ENCODE assay signal across 29 cellular contexts in genomic region chr18:41237317-41237716, GRCh38.
"Had no signal": no experiment of that assay in that cellular context is flagged by ENCODE, and none has a peak within 500 bp of the region (broad histone marks: within the 10 kb centered on the region; RNA-seq: fewer than 3 reads in every experiment).

No MANE protein-coding gene starts in this region.

- H3K27ac ChIP-seq: stomach, suprapubic skin, testis, thoracic aorta, thyroid gland, tibial artery, tibial nerve, transverse colon, upper lobe of left lung, upper lobe of right lung, uterus, vagina had no signal

- H3K9me3 ChIP-seq: suprapubic skin, testis, thoracic aorta, thyroid gland, tibial artery, transverse colon, upper lobe of left lung, upper lobe of right lung, uterus, vagina had no signal

- H3K36me3 Mint-ChIP-seq: stimulated activated effector memory CD8-positive, alpha-beta T cell treated with anti-CD3 and anti-CD28 coated beads, Interleukin-12 subunit alpha, Interleukin-12 subunit beta, amount 100 ng/mL, for 72 hours; stimulated activated memory B cell treated with anti-CD40 and anti-IgM and Interleukin-4, amounts not matched to agents 10 μg/mL and 1 μg/mL and 100 μg/mL, for 72 hours; stimulated activated naive B cell treated with anti-CD40 and anti-IgM and Interleukin-4, amounts not matched to agents 10 μg/mL and 1 μg/mL and 100 μg/mL, for 72 hours; type B pancreatic cell had no signal

- DNase-seq: stimulated activated CD4-positive, alpha-beta T cell treated with anti-CD3 and anti-CD28 coated beads, Interleukin-2, amount 100 ng/mL, for 48 hours; stimulated activated CD4-positive, alpha-beta T cell treated with anti-CD3 and anti-CD28 coated beads, Interleukin-4, amount 100 ng/mL, for 1 hour; stimulated activated CD4-positive, alpha-beta T cell treated with anti-CD3 and anti-CD28 coated beads, Interleukin-4, amount 100 ng/mL, for 24 hours; stimulated activated CD4-positive, alpha-beta T cell treated with anti-CD3 and anti-CD28 coated beads, Interleukin-4, amount 100 ng/mL, for 4 hours; stimulated activated CD8-positive, alpha-beta memory T cell treated with anti-CD3 and anti-CD28 coated beads, Interleukin-4, amount 100 ng/mL, for 48 hours; stimulated activated naive B cell treated with anti-CD40 and anti-IgM and Interleukin-4, amounts not matched to agents 10 μg/mL and 1 μg/mL and 100 μg/mL, for 72 hours; stimulated activated naive CD4-positive, alpha-beta T cell; stimulated activated naive CD4-positive, alpha-beta T cell treated with Interleukin-2 at 50 U/mL for 16 hours; stimulated activated naive CD8-positive, alpha-beta T cell treated with anti-CD3 and anti-CD28 coated beads, Interleukin-15, amount 100 ng/mL, for 72 hours; stimulated activated naive CD8-positive, alpha-beta T cell treated with anti-CD3 and anti-CD28 coated beads, Interleukin-15, Interleukin-2, amounts not matched to agents 100 U/mL and 50 U/mL, for 24 hours; stomach; substantia nigra; testis; thyroid gland; tibial artery; transverse colon; trophoblast cell; upper lobe of left lung; upper lobe of right lung; uterus had no signal

- H3K27me3 Mint-ChIP-seq: stimulated activated memory B cell treated with anti-CD40 and anti-IgM and Interleukin-4, amounts not matched to agents 10 μg/mL and 1 μg/mL and 100 μg/mL, for 72 hours; stimulated activated naive B cell treated with anti-CD40 and anti-IgM and Interleukin-4, amounts not matched to agents 10 μg/mL and 1 μg/mL and 100 μg/mL, for 72 hours; stimulated activated naive CD8-positive, alpha-beta T cell treated with anti-CD3 and anti-CD28 coated beads, Interleukin-15, amount 100 ng/mL, for 72 hours; stimulated activated naive CD8-positive, alpha-beta T cell treated with anti-CD3 and anti-CD28 coated beads, Interleukin-15, Interleukin-2, amounts not matched to agents 100 ng/mL and 50 ng/mL, for 24 hours; type B pancreatic cell had no signal

- FAIRE-seq: urothelium cell line had no signal

- H3K27me3 ChIP-seq: stomach, suprapubic skin, testis, thyroid gland, tibial artery, tibial nerve, transverse colon, upper lobe of left lung, upper lobe of right lung, uterus, vagina had no signal

- H3K9me3 Mint-ChIP-seq: type B pancreatic cell had no signal

- H3K27ac Mint-ChIP-seq: stimulated activated effector memory CD8-positive, alpha-beta T cell treated with anti-CD3 and anti-CD28 coated beads, Interleukin-12 subunit alpha, Interleukin-12 subunit beta, amount 100 ng/mL, for 72 hours; stimulated activated memory B cell treated with anti-CD40 and anti-IgM and Interleukin-4, amounts not matched to agents 10 μg/mL and 1 μg/mL and 100 μg/mL, for 72 hours; stimulated activated naive B cell treated with anti-CD40 and anti-IgM and Interleukin-4, amounts not matched to agents 10 μg/mL and 1 μg/mL and 100 μg/mL, for 72 hours; stimulated activated naive CD8-positive, alpha-beta T cell treated with anti-CD3 and anti-CD28 coated beads, Interleukin-15, amount 100 ng/mL, for 72 hours; stimulated activated naive CD8-positive, alpha-beta T cell treated with anti-CD3 and anti-CD28 coated beads, Interleukin-15, Interleukin-2, amounts not matched to agents 100 ng/mL and 50 ng/mL, for 24 hours; type B pancreatic cell had no signal

- ATAC-seq: stimulated activated effector memory CD8-positive, alpha-beta T cell treated with anti-CD3 and anti-CD28 coated beads, Interleukin-12 subunit alpha, Interleukin-12 subunit beta, amount 100 ng/mL, for 72 hours; stimulated activated memory B cell treated with anti-CD40 and anti-IgM and Interleukin-4, amounts not matched to agents 10 μg/mL and 1 μg/mL and 100 μg/mL, for 72 hours; stimulated activated naive B cell treated with anti-CD40 and anti-IgM and Interleukin-4, amounts not matched to agents 10 μg/mL and 1 μg/mL and 100 μg/mL, for 72 hours; stimulated activated naive CD8-positive, alpha-beta T cell treated with anti-CD3 and anti-CD28 coated beads, Interleukin-15, amount 100 ng/mL, for 72 hours; stimulated activated naive CD8-positive, alpha-beta T cell treated with anti-CD3 and anti-CD28 coated beads, Interleukin-15, Interleukin-2, amounts not matched to agents 100 U/mL and 50 U/mL, for 24 hours; upper lobe of right lung had no signal

- H3K4me1 ChIP-seq: stomach, suprapubic skin, testis, thyroid gland, tibial artery, tibial nerve, transverse colon, upper lobe of left lung, upper lobe of right lung, uterus, vagina had no signal

- H3K4me3 ChIP-seq: stomach, suprapubic skin, testis, thoracic aorta, thyroid gland, tibial artery, tibial nerve, transverse colon, upper lobe of left lung, upper lobe of right lung, uterus, vagina had no signal

- H3K36me3 ChIP-seq: stomach, suprapubic skin, thoracic aorta, thyroid gland, tibial artery, tibial nerve, transverse colon, upper lobe of left lung, upper lobe of right lung, uterus, vagina had no signal

- H3K4me3 Mint-ChIP-seq: stimulated activated effector memory CD8-positive, alpha-beta T cell treated with anti-CD3 and anti-CD28 coated beads, Interleukin-12 subunit alpha, Interleukin-12 subunit beta, amount 100 ng/mL, for 72 hours; stimulated activated memory B cell treated with anti-CD40 and anti-IgM and Interleukin-4, amounts not matched to agents 10 μg/mL and 1 μg/mL and 100 μg/mL, for 72 hours; stimulated activated naive B cell treated with anti-CD40 and anti-IgM and Interleukin-4, amounts not matched to agents 10 μg/mL and 1 μg/mL and 100 μg/mL, for 72 hours; stimulated activated naive CD8-positive, alpha-beta T cell treated with anti-CD3 and anti-CD28 coated beads, Interleukin-15, amount 100 ng/mL, for 72 hours; stimulated activated naive CD8-positive, alpha-beta T cell treated with anti-CD3 and anti-CD28 coated beads, Interleukin-15, Interleukin-2, amounts not matched to agents 100 ng/mL and 50 ng/mL, for 24 hours; type B pancreatic cell had no signal

- H3K4me1 Mint-ChIP-seq: stimulated activated effector memory CD8-positive, alpha-beta T cell treated with anti-CD3 and anti-CD28 coated beads, Interleukin-12 subunit alpha, Interleukin-12 subunit beta, amount 100 ng/mL, for 72 hours; stimulated activated memory B cell treated with anti-CD40 and anti-IgM and Interleukin-4, amounts not matched to agents 10 μg/mL and 1 μg/mL and 100 μg/mL, for 72 hours; stimulated activated naive B cell treated with anti-CD40 and anti-IgM and Interleukin-4, amounts not matched to agents 10 μg/mL and 1 μg/mL and 100 μg/mL, for 72 hours; stimulated activated naive CD8-positive, alpha-beta T cell treated with anti-CD3 and anti-CD28 coated beads, Interleukin-15, amount 100 ng/mL, for 72 hours had no signal
